ENCODE assay signal across 18 cellular contexts in the genomic region with DNA sequence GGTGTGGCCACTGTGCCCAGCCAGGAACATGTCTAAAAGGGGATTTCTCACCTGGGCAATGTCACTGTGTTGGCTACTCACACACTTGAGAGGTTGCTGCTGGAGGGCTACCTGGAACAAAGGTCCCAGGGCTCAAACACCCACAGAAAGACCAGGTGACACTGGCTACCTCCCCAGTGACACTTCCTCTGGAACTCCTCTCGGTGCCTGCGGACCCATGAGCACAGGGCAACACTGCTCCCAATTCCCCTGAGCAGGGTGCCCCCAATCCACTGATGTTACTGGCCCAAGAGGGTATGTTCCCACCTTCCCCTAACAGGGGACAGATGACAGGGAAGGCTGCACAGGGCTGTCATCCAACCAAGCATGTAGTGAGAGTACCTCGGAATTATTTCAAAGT. TPM values are rescaled to one million over a fixed set of nuclear protein-coding genes. Genes with fewer than 3 reads are reported as not detected.
DNase-seq lines count a peak whose midpoint lies in the region; ATAC-seq and TF ChIP-seq lines count a peak whose summit lies in the region.
"Had no signal": no experiment of that assay in that cellular context is flagged by ENCODE, and none has a peak within 500 bp of the region (broad histone marks: within the 10 kb centered on the region; RNA-seq: fewer than 3 reads in every experiment).

No MANE protein-coding gene starts in this region.

- peaks cover 22% of the 10 kb centered on the region for H3K27me3 Mint-ChIP-seq in activated T-helper 17 cell treated with anti-CD3 and anti-CD28 coated beads, Interleukin-2, amount 50 U/mL, for 72 hours

- no peak overlapping the region for H2AFZ ChIP-seq in SK-N-SH (ENCODE audit: low read depth)

- TF ChIP-seq EP300 in SK-N-SH (IDR thresholded peaks at IDR 0.05; ENCODE audit: borderline replicate concordance in 1 of 2, low read depth in 1 of 2, low read length in 1 of 2) = no peak

- H4K20me1 ChIP-seq in SK-N-SH (ENCODE audit: insufficient read depth) = no peaks in the 10 kb centered on the region

- no peaks in the 10 kb centered on the region for H3K9me2 ChIP-seq in SK-N-SH

- no peaks in the 10 kb centered on the region for H3K9me3 ChIP-seq in left ventricle myocardium inferior (replicated peaks)
- no peaks in the 10 kb centered on the region for H3K9me3 ChIP-seq in SK-N-SH
- H3K9me3 ChIP-seq: A549, BE2C had no signal

- H3K4me1 ChIP-seq in left ventricle myocardium inferior (peaks cover 12% of the 10 kb centered on the region), SK-N-SH (ENCODE audit: control insufficient read depth in 1 of 2, insufficient read depth in 2 of 2, low read depth in 1 of 2, low read length in 1 of 2) (peaks cover 0 to 6% of the 10 kb centered on the region in 2 experiments; a peak in 1 of 4 replicates)
- H3K4me1 ChIP-seq: A549, BE2C had no signal

- no peaks in the 10 kb centered on the region for H3K9me3 Mint-ChIP-seq in activated T-helper 17 cell treated with anti-CD3 and anti-CD28 coated beads, Interleukin-2, amount 50 U/mL, for 72 hours
- H3K9me3 Mint-ChIP-seq: CD4-positive, alpha-beta memory T cell; HFFc6 had no signal

- no peak for TF ChIP-seq RAD21 in SK-N-SH (IDR thresholded peaks at IDR 0.05; ENCODE audit: low read length)

- no peaks in the 10 kb centered on the region for H3K36me3 Mint-ChIP-seq in activated T-helper 17 cell treated with anti-CD3 and anti-CD28 coated beads, Interleukin-2, amount 50 U/mL, for 72 hours (ENCODE audit: low read depth)
- H3K36me3 Mint-ChIP-seq: CD4-positive, alpha-beta memory T cell had no signal

- H3K27me3 ChIP-seq in left ventricle myocardium inferior (ENCODE audit: low read depth) = peaks cover 87% of the 10 kb centered on the region
- H3K27me3 ChIP-seq in SK-N-SH (ENCODE audit: insufficient read depth) = 0 out of 2 replicates have a peak, but pooled peaks cover 13% of the 10 kb centered on the region
- H3K27me3 ChIP-seq: BE2C had no signal

- H3K4me3 Mint-ChIP-seq in activated T-helper 17 cell treated with anti-CD3 and anti-CD28 coated beads, Interleukin-2, amount 50 U/mL, for 72 hours = no peak overlapping the region
- H3K4me3 Mint-ChIP-seq: CD4-positive, alpha-beta memory T cell; HFFc6 had no signal

- no peak overlapping the region for H3K4me2 ChIP-seq in SK-N-SH
- H3K4me2 ChIP-seq: A549 had no signal

- POLR2A ChIA-PET in SK-N-SH (lab: Yijun Ruan, JAX) = no interaction called here

- H3K4me3 ChIP-seq in left ventricle myocardium inferior (no peak overlapping the region), SK-N-SH (ENCODE audit: low read depth in 2 of 2, low read length in 1 of 2) (no peak overlapping the region)
- H3K4me3 ChIP-seq: A549 had no signal

- H3K27ac Mint-ChIP-seq in activated T-helper 17 cell treated with anti-CD3 and anti-CD28 coated beads, Interleukin-2, amount 50 U/mL, for 72 hours = no peak overlapping the region
- H3K27ac Mint-ChIP-seq: CD4-positive, alpha-beta memory T cell; HFFc6 had no signal

- peaks cover 7% of the 10 kb centered on the region for H3K4me1 Mint-ChIP-seq in activated T-helper 17 cell treated with anti-CD3 and anti-CD28 coated beads, Interleukin-2, amount 50 U/mL, for 72 hours

- H3K9ac ChIP-seq in SK-N-SH = no peak overlapping the region

- DNase-seq in left ventricle myocardium inferior = peak; percentile 2
- DNase-seq in left ventricle myocardium superior = no peak
- DNase-seq in islet precursor cell = peak; percentile 28
- DNase-seq in posterior vena cava (ENCODE audit: low spot score) = peak; percentile 58
- no peak for DNase-seq in SK-N-SH
- DNase-seq: BE2C; CD4-positive, alpha-beta memory T cell; DMS153; DMS79 treated with DMSO at 0.1 percent for 48 hours; EL; GOT3; HCEC 1CT; HFFc6 had no signal

- no peaks in the 10 kb centered on the region for H3F3A ChIP-seq in SK-N-SH (replicated peaks; ENCODE audit: insufficient read depth)

- H3K27ac ChIP-seq in left ventricle myocardium inferior (replicated peaks) = no peak overlapping the region
- H3K27ac ChIP-seq in SK-N-SH (ENCODE audit: low read depth in 2 of 2, low read length in 1 of 2) = no peak overlapping the region
- H3K27ac ChIP-seq: A549, C4-2B had no signal

- no peak for ATAC-seq in left ventricle myocardium superior
- ATAC-seq in activated T-helper 17 cell treated with anti-CD3 and anti-CD28 coated beads, Interleukin-2, amount 50 U/mL, for 72 hours (replicated peaks) = no peak
- no peak for ATAC-seq in HG03378 (IDR thresholded peaks at IDR 0.05; ENCODE audit: unreplicated experiment)
- ATAC-seq: A549 had no signal

- intact Hi-C loops in left ventricle myocardium inferior (cut with micrococcal nuclease) = loop anchor here (10.0 kb wide), 1 partner anchor 404 kb away; no protein-coding TSS in a partner anchor
- intact Hi-C loops in left ventricle myocardium superior (cut with micrococcal nuclease) = loop anchor here (10.0 kb wide), 2 partner anchors 224 to 404 kb away; no protein-coding TSS in a partner anchor
- intact Hi-C loops in posterior vena cava (cut with DNase I) = loop anchor here in 1 of 2 donors (10.0 kb wide), 1 partner anchor 214 kb away; no protein-coding TSS in a partner anchor

- H3K36me3 ChIP-seq in left ventricle myocardium inferior (no peaks in the 10 kb centered on the region), SK-N-SH (replicated peaks in 1 of 2; ENCODE audit: control insufficient read depth in 1 of 2, insufficient read depth in 2 of 2, low read length in 1 of 2) (no peaks in the 10 kb centered on the region)
- H3K36me3 ChIP-seq: BE2C had no signal

- no peaks in the 10 kb centered on the region for H3K79me2 ChIP-seq in SK-N-SH (ENCODE audit: insufficient read depth)

- CTCF ChIA-PET in SK-N-SH (lab: Yijun Ruan, JAX) = interaction anchor here (1.4 to 14.3 kb wide), 7 partner anchors 14 to 602 kb away, joined by 3 to 214 read pairs (median 8); no protein-coding TSS in a partner anchor

- no peak for TF ChIP-seq CTCF in left ventricle myocardium inferior (IDR thresholded peaks at IDR 0.05; ENCODE audit: borderline replicate concordance)
- no peak for TF ChIP-seq CTCF in SK-N-SH (IDR thresholded peaks at IDR 0.05)

- WGBS in SK-N-SH (ENCODE audit: low lambda C conversion rate) = 20% methylated on average over 1 of the region's 3 CpGs

TF ChIP-seq in SK-N-SH, 30 proteins besides CTCF, POLR2A, EP300 and RAD21:
- no peak for TF ChIP-seq RFX5 (IDR thresholded peaks at IDR 0.05; ENCODE audit: low read length)

RNA-seq across cellular contexts. Expression of a gene that starts 5.8 kb away (rescaled TPM):
- total RNA-seq in left ventricle myocardium inferior (3.0 TPM), left ventricle myocardium superior (7.2 TPM), posterior vena cava (1 to 10 TPM in 1 of 2 donors, under 1 TPM in 1; 0.93 to 9.2 TPM)
- not detected for total RNA-seq in activated T-helper 17 cell treated with anti-CD3 and anti-CD28 coated beads, Interleukin-2, amount 50 U/mL, for 72 hours
- not detected in 2 replicates for polyA plus RNA-seq in SK-N-SH (2012; rRNA removed)
- not detected in 2 replicates for polyA plus RNA-seq in SK-N-SH (2012; cell fraction: cytosol; rRNA removed)
- 0.11 and 0.17 TPM in 2 replicates for polyA plus RNA-seq in SK-N-SH (2012; cell fraction: nucleus; rRNA removed)
- total RNA-seq: CD4-positive, alpha-beta memory T cell; HFFc6 had no signal
- polyA plus RNA-seq: A549; AG04450; CD4-positive, alpha-beta memory T cell had no signal

RNA-seq across cellular contexts. Expression of a gene that starts 41.1 kb away (rescaled TPM):
- total RNA-seq in left ventricle myocardium inferior (17.0 TPM), left ventricle myocardium superior (19.6 TPM), posterior vena cava (10 to 100 TPM; 21.7 to 22.2 TPM)
- 10 to 100 TPM; 21.6 to 30.2 TPM for total RNA-seq in activated T-helper 17 cell treated with anti-CD3 and anti-CD28 coated beads, Interleukin-2, amount 50 U/mL, for 72 hours
- polyA plus RNA-seq in SK-N-SH (2012; rRNA removed) = 16.4 and 17.9 TPM in 2 replicates
- polyA plus RNA-seq in SK-N-SH (2012; cell fraction: cytosol; rRNA removed) = 7.1 and 10.7 TPM in 2 replicates
- polyA plus RNA-seq in SK-N-SH (2012; cell fraction: nucleus; rRNA removed) = 48.6 and 53.9 TPM in 2 replicates

Comparison
In these comparisons a context has a peak if more than half of its experiments do, and no peak if none do; other contexts are left out.
1. DNase-seq: peak in left ventricle myocardium inferior (single experiment), islet precursor cell (single experiment) and posterior vena cava (single experiment); none in left ventricle myocardium superior (single experiment) and SK-N-SH (single experiment).